ENCODE assay signal across 9 cellular contexts in genomic region chr2:8152392-8153257, GRCh38.
DNase-seq lines count a peak whose midpoint lies in the region; ATAC-seq, FAIRE-seq and TF ChIP-seq lines count a peak whose summit lies in the region.
"Had no signal": no experiment of that assay in that cellular context is flagged by ENCODE, and none has a peak within 500 bp of the region (broad histone marks: within the 10 kb centered on the region; RNA-seq: fewer than 3 reads in every experiment).

No MANE protein-coding gene starts in this region.

- CTCF ChIA-PET in activated CD8-positive, alpha-beta T cell treated with anti-CD3 and anti-CD28 coated beads for 36 hours (lab: Charles Lee): no interaction called here

- no peaks in the 10 kb centered on the region for H3K27me3 Mint-ChIP-seq in activated CD8-positive, alpha-beta T cell treated with anti-CD3 and anti-CD28 coated beads for 36 hours
- no peaks in the 10 kb centered on the region for H3K27me3 Mint-ChIP-seq in glutamatergic neuron (ENCODE audit: unreplicated experiment)

- no peak overlapping the region for H3K27ac Mint-ChIP-seq in activated CD8-positive, alpha-beta T cell treated with anti-CD3 and anti-CD28 coated beads for 36 hours
- no peak overlapping the region for H3K27ac Mint-ChIP-seq in glutamatergic neuron (ENCODE audit: unreplicated experiment)

- intact Hi-C loops in activated CD8-positive, alpha-beta T cell treated with anti-CD3 and anti-CD28 coated beads for 36 hours (cut with micrococcal nuclease): no loop called here

- H3K36me3 Mint-ChIP-seq in activated CD8-positive, alpha-beta T cell treated with anti-CD3 and anti-CD28 coated beads for 36 hours (ENCODE audit: low read depth): peaks cover 2% of the 10 kb centered on the region
- no peaks in the 10 kb centered on the region for H3K36me3 Mint-ChIP-seq in glutamatergic neuron (ENCODE audit: unreplicated experiment)

- H3K4me3 Mint-ChIP-seq in activated CD8-positive, alpha-beta T cell treated with anti-CD3 and anti-CD28 coated beads for 36 hours: no peak overlapping the region
- H3K4me3 Mint-ChIP-seq in glutamatergic neuron (ENCODE audit: unreplicated experiment): no peak overlapping the region

- peaks cover 13% of the 10 kb centered on the region for H3K9me3 Mint-ChIP-seq in activated CD8-positive, alpha-beta T cell treated with anti-CD3 and anti-CD28 coated beads for 36 hours
- H3K9me3 Mint-ChIP-seq in glutamatergic neuron (ENCODE audit: unreplicated experiment): peaks cover 5% of the 10 kb centered on the region

- POLR2A ChIA-PET in activated CD8-positive, alpha-beta T cell treated with anti-CD3 and anti-CD28 coated beads for 36 hours (lab: Charles Lee): interaction anchor here (1.0 kb wide), 1 partner anchor 573 kb away, joined by 3 read pairs; no protein-coding TSS in a partner anchor

- DNase-seq in GM12892 (ENCODE audit: insufficient read length) (peak; percentile 43), glutamatergic neuron (no peak), superior temporal gyrus (ENCODE audit: extremely low spot score) (no peak), COLO668 (lab: John Stamatoyannopoulos, UW; ENCODE audit: unreplicated experiment) (no peak)
- DNase-seq in activated CD8-positive, alpha-beta T cell treated with anti-CD3 and anti-CD28 coated beads for 36 hours: peak; percentile 13
- no peak for DNase-seq in stimulated activated CD4-positive, alpha-beta T cell treated with anti-CD3 and anti-CD28 coated beads, Interleukin-12 subunit alpha, Interleukin-12 subunit beta, amount 100 ng/mL, for 4 hours
- DNase-seq: midbrain had no signal

- no peak for TF ChIP-seq POLR2A in GM12892 (IDR thresholded peaks at IDR 0.05; ENCODE audit: low read depth, low read length)

- ATAC-seq in GM19463 (IDR thresholded peaks at IDR 0.05; ENCODE audit: unreplicated experiment) (peak; percentile 100), HG03095 (IDR thresholded peaks at IDR 0.05; ENCODE audit: unreplicated experiment) (peak; percentile 100)
- peak; percentile 14 for ATAC-seq in activated CD8-positive, alpha-beta T cell treated with anti-CD3 and anti-CD28 coated beads for 36 hours

- no peak for TF ChIP-seq CTCF in activated CD8-positive, alpha-beta T cell treated with anti-CD3 and anti-CD28 coated beads for 36 hours (IDR thresholded peaks at IDR 0.05)
- no peak for TF ChIP-seq CTCF in glutamatergic neuron (IDR thresholded peaks at IDR 0.05; ENCODE audit: partially characterized antibody, unreplicated experiment)

- peaks cover 25% of the 10 kb centered on the region for H3K4me1 Mint-ChIP-seq in activated CD8-positive, alpha-beta T cell treated with anti-CD3 and anti-CD28 coated beads for 36 hours (ENCODE audit: low read depth)
- H3K4me1 Mint-ChIP-seq in glutamatergic neuron (ENCODE audit: low read depth, unreplicated experiment): no peaks in the 10 kb centered on the region

- FAIRE-seq in GM12892 (lab: Jason Lieb, UNC): peak; percentile 78

Comparison
In these comparisons a context has a peak if more than half of its experiments do, and no peak if none do; other contexts are left out.
1. DNase-seq: peak in GM12892 (single experiment) and activated CD8-positive, alpha-beta T cell treated with anti-CD3 and anti-CD28 coated beads for 36 hours (single experiment); none in glutamatergic neuron (single experiment), superior temporal gyrus (single experiment), stimulated activated CD4-positive, alpha-beta T cell treated with anti-CD3 and anti-CD28 coated beads, Interleukin-12 subunit alpha, Interleukin-12 subunit beta, amount 100 ng/mL, for 4 hours (single experiment) and COLO668 (single experiment).
2. ATAC-seq: peak in every context shown above with its lines; median percentile 100 in GM19463; 100 in HG03095; 14 in activated CD8-positive, alpha-beta T cell treated with anti-CD3 and anti-CD28 coated beads for 36 hours.